ENCODE assay signal across 34 cellular contexts in genomic region chr22:38849816-38850215, GRCh38.
"Had no signal": no experiment of that assay in that cellular context is flagged by ENCODE, and none has a peak within 500 bp of the region (broad histone marks: within the 10 kb centered on the region; RNA-seq: fewer than 3 reads in every experiment).

No MANE protein-coding gene starts in this region.

- H3K9ac ChIP-seq: KMS-11, SK-N-SH had no signal

- H3K27me3 Mint-ChIP-seq: activated T-helper 17 cell treated with anti-CD3 and anti-CD28 coated beads, Interleukin-2, amount 50 U/mL, for 72 hours; central memory CD8-positive, alpha-beta T cell had no signal

- H3K27me3 ChIP-seq: brain microvascular endothelial cell had no signal

- FAIRE-seq: RCC 7860, TTC549 had no signal

- H3K4me3 Mint-ChIP-seq: activated CD4-positive, alpha-beta T cell treated with anti-CD3 and anti-CD28 coated beads, Interleukin-2, amount 10 ng/mL, durations not matched to agents 24 days and 14 days; activated CD8-positive, alpha-beta T cell treated with anti-CD3 and anti-CD28 coated beads for 36 hours; activated naive CD8-positive, alpha-beta T cell treated with anti-CD3 and anti-CD28 coated beads for 36 hours; activated T-cell treated with anti-CD3 and anti-CD28 coated beads, Interleukin-2, amount 50 U/mL, for 72 hours; activated T-helper 17 cell treated with anti-CD3 and anti-CD28 coated beads, Interleukin-2, amount 50 U/mL, for 72 hours; central memory CD8-positive, alpha-beta T cell; T-helper 1 cell treated with Interleukin-12 subunit alpha and Interleukin-12 subunit beta and Interleukin-4 antibody, amounts not matched to agents 30 μg/mL and 1 μg/mL, for 36 hours; T-helper 2 cell treated with Interferon-gamma antibody and Interleukin-4, amounts not matched to agents 5 μg/mL and 100 μg/mL, for 36 hours had no signal

- ATAC-seq: activated CD8-positive, alpha-beta T cell treated with anti-CD3 and anti-CD28 coated beads for 36 hours; activated T-cell treated with anti-CD3 and anti-CD28 coated beads, Interleukin-2, amount 50 U/mL, for 72 hours; activated T-helper 17 cell treated with anti-CD3 and anti-CD28 coated beads, Interleukin-2, amount 50 U/mL, for 72 hours; PC-3 had no signal

- DNase-seq: activated CD4-positive, alpha-beta T cell treated with anti-CD3 and anti-CD28 coated beads, Interleukin-2, amount 10 ng/mL, durations not matched to agents 24 days and 14 days; activated CD4-positive, alpha-beta T cell treated with anti-CD3 and anti-CD28 coated beads, Interleukin-2, amount 50 U/mL, for 4 hours; activated CD8-positive, alpha-beta T cell treated with anti-CD3 and anti-CD28 coated beads for 36 hours; activated effector memory CD4-positive, alpha-beta T cell treated with anti-CD3 and anti-CD28 coated beads, Interleukin-2, amount 50 U/mL, for 16 hours; activated naive CD4-positive, alpha-beta T cell; activated naive CD4-positive, alpha-beta T cell treated with anti-CD3 and anti-CD28 coated beads, Interleukin-2, amount 50 U/mL, for 16 hours; activated naive CD8-positive, alpha-beta T cell treated with anti-CD3 and anti-CD28 coated beads for 36 hours; activated T-cell treated with anti-CD3 and anti-CD28 coated beads, Interleukin-2, amount 50 U/mL, for 1 hour; activated T-cell treated with anti-CD3 and anti-CD28 coated beads, Interleukin-2, amount 50 U/mL, for 72 hours; amniotic stem cell; aorta; brain microvascular endothelial cell; NCI-H1092 treated with DMSO at 0.1 percent for 48 hours; NCI-H1417; NCI-H146; NCI-H187; NCI-H2029 treated with DMSO at 0.1 percent for 48 hours; NCI-H2107; NCI-H2171; NCI-H510A; NCI-H526; NCI-H748 treated with DMSO at 0.1 percent for 48 hours; NK-92 treated with Interleukin-12 subunit alpha and Interleukin-12 subunit beta, amount 100 ng/mL, for 24 hours; PC-3; SHP77 treated with DMSO at 0.1 percent for 48 hours; SK-N-SH had no signal

- H3K9me2 ChIP-seq: SK-N-SH had no signal

- H3K4me1 Mint-ChIP-seq: activated CD4-positive, alpha-beta T cell treated with anti-CD3 and anti-CD28 coated beads, Interleukin-2, amount 10 ng/mL, durations not matched to agents 24 days and 14 days; activated naive CD8-positive, alpha-beta T cell treated with anti-CD3 and anti-CD28 coated beads for 36 hours; activated T-helper 17 cell treated with anti-CD3 and anti-CD28 coated beads, Interleukin-2, amount 50 U/mL, for 72 hours; central memory CD8-positive, alpha-beta T cell had no signal

- H3K27ac ChIP-seq: brain microvascular endothelial cell, KMS-11, SJSA1 had no signal

- H3K27ac Mint-ChIP-seq: activated CD4-positive, alpha-beta T cell treated with anti-CD3 and anti-CD28 coated beads, Interleukin-2, amount 10 ng/mL, durations not matched to agents 24 days and 14 days; activated CD8-positive, alpha-beta T cell treated with anti-CD3 and anti-CD28 coated beads for 36 hours; activated naive CD8-positive, alpha-beta T cell treated with anti-CD3 and anti-CD28 coated beads for 36 hours; activated T-cell treated with anti-CD3 and anti-CD28 coated beads, Interleukin-2, amount 50 U/mL, for 72 hours; activated T-helper 17 cell treated with anti-CD3 and anti-CD28 coated beads, Interleukin-2, amount 50 U/mL, for 72 hours; T-helper 1 cell treated with Interleukin-12 subunit alpha and Interleukin-12 subunit beta and Interleukin-4 antibody, amounts not matched to agents 30 μg/mL and 1 μg/mL, for 36 hours; T-helper 2 cell treated with Interferon-gamma antibody and Interleukin-4, amounts not matched to agents 5 μg/mL and 100 μg/mL, for 36 hours had no signal

- H3K36me3 ChIP-seq: brain microvascular endothelial cell, SJSA1 had no signal

- H3K4me2 ChIP-seq: KMS-11, SK-N-SH had no signal

- H3K4me3 ChIP-seq: SJSA1 had no signal

- H3K9me3 ChIP-seq: SJSA1, SK-N-SH had no signal

- H3K9me3 Mint-ChIP-seq: activated CD4-positive, alpha-beta T cell treated with anti-CD3 and anti-CD28 coated beads, Interleukin-2, amount 10 ng/mL, durations not matched to agents 24 days and 14 days; activated CD8-positive, alpha-beta T cell treated with anti-CD3 and anti-CD28 coated beads for 36 hours; activated naive CD8-positive, alpha-beta T cell treated with anti-CD3 and anti-CD28 coated beads for 36 hours; activated T-cell treated with anti-CD3 and anti-CD28 coated beads, Interleukin-2, amount 50 U/mL, for 72 hours; activated T-helper 17 cell treated with anti-CD3 and anti-CD28 coated beads, Interleukin-2, amount 50 U/mL, for 72 hours; central memory CD8-positive, alpha-beta T cell; T-helper 1 cell treated with Interleukin-12 subunit alpha and Interleukin-12 subunit beta and Interleukin-4 antibody, amounts not matched to agents 30 μg/mL and 1 μg/mL, for 36 hours; T-helper 2 cell treated with Interferon-gamma antibody and Interleukin-4, amounts not matched to agents 5 μg/mL and 100 μg/mL, for 36 hours had no signal

- H3K36me3 Mint-ChIP-seq: activated naive CD8-positive, alpha-beta T cell treated with anti-CD3 and anti-CD28 coated beads for 36 hours had no signal
